21 cellular contexts compared by ENCODE assay signal in genomic region chr2:3311601-3312000, GRCh38.
"Had no signal": no experiment of that assay in that cellular context is flagged by ENCODE, and none has a peak within 500 bp of the region (broad histone marks: within the 10 kb centered on the region; RNA-seq: fewer than 3 reads in every experiment).

No MANE protein-coding gene starts in this region.

- H3K27ac ChIP-seq: brain microvascular endothelial cell, SJCRH30 had no signal

- H3K4me3 ChIP-seq: SJCRH30 had no signal

- DNase-seq: activated CD4-positive, alpha-beta memory T cell treated with anti-CD3 and anti-CD28 coated beads for 36 hours; activated CD4-positive, alpha-beta T cell treated with anti-CD3 and anti-CD28 coated beads, Interleukin-2, amount 10 ng/mL, durations not matched to agents 7 days and 5 days; activated CD4-positive, CD25-positive, alpha-beta regulatory T cell; activated CD8-positive, alpha-beta memory T cell treated with anti-CD3 and anti-CD28 coated beads for 24 hours; activated gamma-delta T cell treated with Interleukin-2 at 50 U/mL for 16 hours; activated naive CD4-positive, alpha-beta T cell treated with anti-CD3 and anti-CD28 coated beads, Interleukin-2, amount 10 ng/mL, durations not matched to agents 7 days and 5 days; activated naive CD8-positive, alpha-beta T cell treated with anti-CD3 and anti-CD28 coated beads for 36 hours; activated T-cell treated with anti-CD3 and anti-CD28 coated beads, Interleukin-2, amount 50 U/mL, for 72 hours; brain microvascular endothelial cell; Kasumi-1; KBM-7; NCI-H1105 treated with DMSO at 0.1 percent for 48 hours; NCI-H1436 treated with DMSO at 0.1 percent for 48 hours; NCI-H187 treated with DMSO at 0.1 percent for 48 hours; NCI-H2081 treated with DMSO at 0.1 percent for 48 hours; NCI-H2227 treated with DMSO at 0.1 percent for 48 hours; NCI-H526; NCI-H82; SJCRH30; SK-N-SH; T-helper 1 cell had no signal

- H3K27me3 ChIP-seq: brain microvascular endothelial cell, SJCRH30 had no signal

- H3K9me3 ChIP-seq: SJCRH30, SK-N-SH had no signal

- H3K36me3 ChIP-seq: brain microvascular endothelial cell, SJCRH30 had no signal

- ATAC-seq: activated T-cell treated with anti-CD3 and anti-CD28 coated beads, Interleukin-2, amount 50 U/mL, for 72 hours had no signal
